In genomic region chr6:2765166-2765895, GRCh38 we compare ENCODE assay signal across 8 cellular contexts. TPM values are rescaled to one million over a fixed set of nuclear protein-coding genes. Genes with fewer than 3 reads are reported as not detected.
DNase-seq lines count a peak whose midpoint lies in the region; ATAC-seq and TF ChIP-seq lines count a peak whose summit lies in the region.

WRNIP1 (plus strand) TSS chr6:2765393; CDS start chr6:2765623, 230 bp downstream.

- H3K9me3 ChIP-seq in adipocyte (ENCODE audit: control insufficient read depth, low read length), result no peaks in the 10 kb centered on the region

- no peaks in the 10 kb centered on the region for H3K9me3 Mint-ChIP-seq in type B pancreatic cell

- H3K36me3 Mint-ChIP-seq in type B pancreatic cell, result peaks cover 8% of the 10 kb centered on the region

- peak within 1 kb of the TSS; percentile 82 for H3K4me3 ChIP-seq in GM12875 (ENCODE audit: low read depth, low read length)
- peak within 1 kb of the TSS; percentile 96 for H3K4me3 ChIP-seq in adipocyte (ENCODE audit: low read length)

- peak; percentile 91 for ATAC-seq in HG02798 (IDR thresholded peaks at IDR 0.05; ENCODE audit: poor library complexity, unreplicated experiment)

- H3K4me1 Mint-ChIP-seq in type B pancreatic cell (ENCODE audit: unreplicated experiment), result peaks cover 37% of the 10 kb centered on the region

- H3K27me3 ChIP-seq in adipocyte (replicated peaks; ENCODE audit: control insufficient read depth, insufficient read depth, low read length), result no peaks in the 10 kb centered on the region

- peak within 1 kb of the TSS; percentile 91 for H3K4me3 Mint-ChIP-seq in type B pancreatic cell

- peaks cover 31% of the 10 kb centered on the region for H3K4me1 ChIP-seq in adipocyte (ENCODE audit: control insufficient read depth, insufficient read depth, low read length)

- intact Hi-C loops in cardiac septum (cut with DNase I), result no loop called here

- peak; percentile 88 for DNase-seq in NCI-H1417 treated with DMSO at 0.1 percent for 48 hours (lab: John Stamatoyannopoulos, UW)
- peak; percentile 96 for DNase-seq in SW480 (ENCODE audit: low spot score)
- DNase-seq in adipocyte (ENCODE audit: low read depth), result peak; percentile 100
- DNase-seq in cardiac septum (ENCODE audit: low spot score), result peak; percentile 99
- peak; percentile 99 for DNase-seq in pons (ENCODE audit: low spot score)
- DNase-seq in type B pancreatic cell (ENCODE audit: extremely low spot score, unreplicated experiment), result peak; percentile 98

- no peaks in the 10 kb centered on the region for H3K27me3 Mint-ChIP-seq in type B pancreatic cell

- H3K36me3 ChIP-seq in adipocyte (ENCODE audit: control insufficient read depth, insufficient read depth, low read length, severe bottlenecking), result peaks cover 4% of the 10 kb centered on the region

- peak within 1 kb of the TSS; percentile 95 for H3K27ac Mint-ChIP-seq in type B pancreatic cell

- peak; percentile 65 for TF ChIP-seq CTCF in GM12875 (IDR thresholded peaks at IDR 0.05; ENCODE audit: borderline replicate concordance, insufficient read depth, low read depth, low read length)
- peak; percentile 75 for TF ChIP-seq CTCF in type B pancreatic cell (conservative IDR thresholded peaks at IDR 0.05)

- peak within 1 kb of the TSS; percentile 94 for H3K9ac ChIP-seq in adipocyte (ENCODE audit: low read length)

RNA-seq across cellular contexts. Expression of gene WRNIP1, which starts in this region (rescaled TPM):
- total RNA-seq in cardiac septum (35.2 TPM), type B pancreatic cell (ENCODE audit: low replicate concordance) (37.6 and 41.2 TPM in 2 replicates)

Comparison
In these comparisons a context has a peak if more than half of its experiments do, and no peak if none do; other contexts are left out.
1. Peak in every context shown above with its lines: DNase-seq, ATAC-seq and H3K4me3 ChIP-seq.